ENCODE assay signal across 13 cellular contexts in the genomic region with DNA sequence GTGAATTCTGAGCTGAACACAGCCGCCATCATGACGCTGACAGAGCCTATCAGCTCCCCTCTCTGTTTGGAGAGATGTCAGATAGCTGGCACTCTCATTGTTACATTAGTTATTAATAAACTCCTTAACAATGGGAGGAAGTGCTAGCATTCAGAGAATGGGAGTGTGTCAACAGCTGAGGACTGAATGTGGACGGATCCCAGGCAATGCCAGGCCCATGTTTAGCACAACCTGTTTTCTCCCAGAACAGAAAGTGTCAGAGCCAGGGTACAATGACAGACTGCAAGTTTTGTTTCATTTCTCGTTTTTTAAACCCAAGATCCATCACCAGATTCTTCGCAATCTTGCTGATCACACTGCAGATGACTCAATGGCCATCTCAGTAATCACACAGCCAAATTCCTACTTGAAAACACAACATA.
DNase-seq lines count a peak whose midpoint lies in the region; ATAC-seq and TF ChIP-seq lines count a peak whose summit lies in the region.
"Had no signal": no experiment of that assay in that cellular context is flagged by ENCODE, and none has a peak within 500 bp of the region (broad histone marks: within the 10 kb centered on the region; RNA-seq: fewer than 3 reads in every experiment).

No MANE protein-coding gene starts in this region.

- no peak overlapping the region for H3K27ac Mint-ChIP-seq in stimulated activated naive B cell treated with anti-CD40 and anti-IgM and Interleukin-4, amounts not matched to agents 10 μg/mL and 1 μg/mL and 100 μg/mL, for 72 hours
- H3K27ac Mint-ChIP-seq: activated T-cell treated with anti-CD3 and anti-CD28 coated beads, Interleukin-2, amount 50 U/mL, for 72 hours; stimulated activated memory B cell treated with anti-CD40 and anti-IgM and Interleukin-4, amounts not matched to agents 10 μg/mL and 1 μg/mL and 100 μg/mL, for 72 hours had no signal

- H3K9me3 ChIP-seq in sigmoid colon = no peaks in the 10 kb centered on the region

- DNase-seq in GM12865 (ENCODE audit: low read depth) (peak; percentile 9), brain microvascular endothelial cell (no peak), left cardiac atrium (peak; percentile 47), sigmoid colon (no peak), mesenteric fat pad (ENCODE audit: low spot score) (no peak), NCI-H446 treated with DMSO at 0.1 percent for 48 hours (lab: John Stamatoyannopoulos, UW) (no peak)
- DNase-seq in stimulated activated naive B cell treated with anti-CD40 and anti-IgM and Interleukin-4, amounts not matched to agents 10 μg/mL and 1 μg/mL and 100 μg/mL, for 72 hours = no peak
- DNase-seq: activated T-cell treated with anti-CD3 and anti-CD28 coated beads, Interleukin-2, amount 50 U/mL, for 72 hours; KG1; stimulated activated CD4-positive, alpha-beta T cell treated with anti-CD3 and anti-CD28 coated beads, Interleukin-12 subunit alpha, Interleukin-12 subunit beta, amount 100 ng/mL, for 4 hours; T1000 had no signal

- in situ Hi-C loops in brain microvascular endothelial cell (cut with HindIII; ENCODE audit: low pct_ligation_motif_present, low sequenced_read_pairs) = no loop called here

- TF ChIP-seq POLR2A in sigmoid colon (IDR thresholded peaks at IDR 0.05) = no peak

- no peaks in the 10 kb centered on the region for H3K9me3 Mint-ChIP-seq in stimulated activated naive B cell treated with anti-CD40 and anti-IgM and Interleukin-4, amounts not matched to agents 10 μg/mL and 1 μg/mL and 100 μg/mL, for 72 hours
- H3K9me3 Mint-ChIP-seq: activated T-cell treated with anti-CD3 and anti-CD28 coated beads, Interleukin-2, amount 50 U/mL, for 72 hours; stimulated activated memory B cell treated with anti-CD40 and anti-IgM and Interleukin-4, amounts not matched to agents 10 μg/mL and 1 μg/mL and 100 μg/mL, for 72 hours had no signal

- no peaks in the 10 kb centered on the region for H3K36me3 Mint-ChIP-seq in stimulated activated naive B cell treated with anti-CD40 and anti-IgM and Interleukin-4, amounts not matched to agents 10 μg/mL and 1 μg/mL and 100 μg/mL, for 72 hours
- H3K36me3 Mint-ChIP-seq: stimulated activated memory B cell treated with anti-CD40 and anti-IgM and Interleukin-4, amounts not matched to agents 10 μg/mL and 1 μg/mL and 100 μg/mL, for 72 hours had no signal

- ATAC-seq in left cardiac atrium (peak; percentile 74 to 83), HG03342 (IDR thresholded peaks at IDR 0.05; ENCODE audit: unreplicated experiment) (no peak)
- ATAC-seq in stimulated activated naive B cell treated with anti-CD40 and anti-IgM and Interleukin-4, amounts not matched to agents 10 μg/mL and 1 μg/mL and 100 μg/mL, for 72 hours (replicated peaks) = no peak
- ATAC-seq: activated T-cell treated with anti-CD3 and anti-CD28 coated beads, Interleukin-2, amount 50 U/mL, for 72 hours; stimulated activated memory B cell treated with anti-CD40 and anti-IgM and Interleukin-4, amounts not matched to agents 10 μg/mL and 1 μg/mL and 100 μg/mL, for 72 hours had no signal

- 84 to 88% methylated on average over 5 of the region's 5 CpGs for WGBS in sigmoid colon, 2 donors

- H3K27me3 ChIP-seq in brain microvascular endothelial cell (replicated peaks) (no peaks in the 10 kb centered on the region), sigmoid colon (no peaks in the 10 kb centered on the region)

- H3K4me3 ChIP-seq in GM12865 (ENCODE audit: low read depth, low read length) (no peak overlapping the region), brain microvascular endothelial cell (ENCODE audit: low read depth, low read length) (no peak overlapping the region), sigmoid colon (no peak overlapping the region)

- no peak overlapping the region for H3K4me3 Mint-ChIP-seq in stimulated activated naive B cell treated with anti-CD40 and anti-IgM and Interleukin-4, amounts not matched to agents 10 μg/mL and 1 μg/mL and 100 μg/mL, for 72 hours
- H3K4me3 Mint-ChIP-seq: activated T-cell treated with anti-CD3 and anti-CD28 coated beads, Interleukin-2, amount 50 U/mL, for 72 hours; stimulated activated memory B cell treated with anti-CD40 and anti-IgM and Interleukin-4, amounts not matched to agents 10 μg/mL and 1 μg/mL and 100 μg/mL, for 72 hours had no signal

- no peak for TF ChIP-seq EP300 in sigmoid colon (IDR thresholded peaks at IDR 0.05)

- peaks cover 5 to 8% of the 10 kb centered on the region in 2 donors for H3K27me3 Mint-ChIP-seq in stimulated activated naive B cell treated with anti-CD40 and anti-IgM and Interleukin-4, amounts not matched to agents 10 μg/mL and 1 μg/mL and 100 μg/mL, for 72 hours

- H3K36me3 ChIP-seq in brain microvascular endothelial cell (replicated peaks) = peaks cover 84% of the 10 kb centered on the region
- H3K36me3 ChIP-seq in sigmoid colon = peaks cover 0 to 20% (median 8%) of the 10 kb centered on the region in 4 donors

- H3K4me1 ChIP-seq in sigmoid colon = peaks cover 0 to 51% (median 44%) of the 10 kb centered on the region in 4 donors

- TF ChIP-seq CTCF in GM12865 (IDR thresholded peaks at IDR 0.05; ENCODE audit: insufficient read depth, low read depth, low read length, missing control alignments) (no peak), brain microvascular endothelial cell (IDR thresholded peaks at IDR 0.05; ENCODE audit: low read depth, low read length, missing control alignments) (no peak), sigmoid colon (IDR thresholded peaks at IDR 0.05) (no peak)

- intact Hi-C loops in left cardiac atrium (cut with DNase I) = no loop called here
- intact Hi-C loops in sigmoid colon (cut with DNase I) = no loop called here

- peaks cover 5 to 6% of the 10 kb centered on the region in 2 donors for H3K4me1 Mint-ChIP-seq in stimulated activated naive B cell treated with anti-CD40 and anti-IgM and Interleukin-4, amounts not matched to agents 10 μg/mL and 1 μg/mL and 100 μg/mL, for 72 hours

- H3K27ac ChIP-seq in brain microvascular endothelial cell = peak overlapping the region; percentile 75
- peak overlapping the region; percentile 74 to 84 (median 80) for H3K27ac ChIP-seq in sigmoid colon

Comparison
In these comparisons a context has a peak if more than half of its experiments do, and no peak if none do; other contexts are left out.
1. DNase-seq: peak in GM12865 (single experiment) and left cardiac atrium (single experiment); none in brain microvascular endothelial cell (single experiment), sigmoid colon (single experiment), mesenteric fat pad (single experiment), stimulated activated naive B cell treated with anti-CD40 and anti-IgM and Interleukin-4, amounts not matched to agents 10 μg/mL and 1 μg/mL and 100 μg/mL, for 72 hours (single experiment) and NCI-H446 treated with DMSO at 0.1 percent for 48 hours (single experiment).
2. ATAC-seq: peak in left cardiac atrium (2 of 2); none in HG03342 (single experiment) and stimulated activated naive B cell treated with anti-CD40 and anti-IgM and Interleukin-4, amounts not matched to agents 10 μg/mL and 1 μg/mL and 100 μg/mL, for 72 hours (0 of 2).